Comparison of ENCODE assay signal across 8 cellular contexts in genomic region chr11:18526521-18527296, GRCh38. TPM values are rescaled to one million over a fixed set of nuclear protein-coding genes. Genes with fewer than 3 reads are reported as not detected.
DNase-seq lines count a peak whose midpoint lies in the region; ATAC-seq and TF ChIP-seq lines count a peak whose summit lies in the region.

A gene with protein sequence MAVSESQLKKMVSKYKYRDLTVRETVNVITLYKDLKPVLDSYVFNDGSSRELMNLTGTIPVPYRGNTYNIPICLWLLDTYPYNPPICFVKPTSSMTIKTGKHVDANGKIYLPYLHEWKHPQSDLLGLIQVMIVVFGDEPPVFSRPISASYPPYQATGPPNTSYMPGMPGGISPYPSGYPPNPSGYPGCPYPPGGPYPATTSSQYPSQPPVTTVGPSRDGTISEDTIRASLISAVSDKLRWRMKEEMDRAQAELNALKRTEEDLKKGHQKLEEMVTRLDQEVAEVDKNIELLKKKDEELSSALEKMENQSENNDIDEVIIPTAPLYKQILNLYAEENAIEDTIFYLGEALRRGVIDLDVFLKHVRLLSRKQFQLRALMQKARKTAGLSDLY (minus strand): TSS chr11:18526942. CDS start chr11:18526816, 126 bp downstream.

- no peaks in the 10 kb centered on the region for H3K27me3 ChIP-seq in mononuclear cell (ENCODE audit: insufficient read depth, low read length)

- peaks cover 16% of the 10 kb centered on the region for H3K4me1 ChIP-seq in mononuclear cell (ENCODE audit: insufficient read depth, low read length)

- ATAC-seq in GM21619 (IDR thresholded peaks at IDR 0.05; ENCODE audit: unreplicated experiment), result peak; percentile 98

- H3K4me3 ChIP-seq in epithelial cell of esophagus (ENCODE audit: low read length) (peak within 1 kb of the TSS; percentile 69), mononuclear cell (ENCODE audit: low read length) (peak within 1 kb of the TSS; percentile 59)

- DNase-seq in DMS153 treated with DMSO at 0.1 percent for 48 hours (lab: John Stamatoyannopoulos, UW; ENCODE audit: unreplicated experiment) (peak; percentile 78), OCI-M2 (lab: John Stamatoyannopoulos, UW; ENCODE audit: unreplicated experiment) (peak; percentile 87), activated T-cell treated with anti-CD3 and anti-CD28 coated beads for 4 hours (peak; percentile 90), epithelial cell of esophagus (ENCODE audit: low read depth) (peak; percentile 93)
- DNase-seq in stimulated activated CD8-positive, alpha-beta memory T cell treated with anti-CD3 and anti-CD28 coated beads, Interleukin-2, amount 100 ng/mL, for 48 hours (ENCODE audit: low read depth in 2 of 2), result peak; percentile 91 to 94

- TF ChIP-seq RAD21 in Ishikawa (IDR thresholded peaks at IDR 0.05; ENCODE audit: low read depth), result no peak

- peak; percentile 34; the same call in 1 of the 2 replicates for TF ChIP-seq EP300 in Ishikawa (IDR thresholded peaks at IDR 0.05; ENCODE audit: borderline replicate concordance)

- H3K9me3 ChIP-seq in mononuclear cell (ENCODE audit: low read depth, low read length), result no peaks in the 10 kb centered on the region

- TF ChIP-seq CTCF in epithelial cell of esophagus (IDR thresholded peaks at IDR 0.05; ENCODE audit: insufficient read depth, low read depth, low read length, missing control alignments), result no peak

TF ChIP-seq in Ishikawa, 13 proteins besides CTCF, POLR2A, EP300 and RAD21:
- TF ChIP-seq YY1 (IDR thresholded peaks at IDR 0.05; ENCODE audit: low read depth) (peak; percentile 77), EGR1 (IDR thresholded peaks at IDR 0.05) (peak; percentile 43; the same call in 1 of the 2 replicates), CEBPB (IDR thresholded peaks at IDR 0.05) (peak; percentile 3; the same call in 1 of the 2 replicates), CREB1 (IDR thresholded peaks at IDR 0.05; ENCODE audit: low read depth) (peak; percentile 86), TEAD4 (IDR thresholded peaks at IDR 0.05) (0 out of 2 replicates have a peak, but pooled peaks have one; percentile 36), MAX (IDR thresholded peaks at IDR 0.05) (peak; percentile 85), REST (IDR thresholded peaks at IDR 0.05; ENCODE audit: low read depth) (no peak), TCF12 (IDR thresholded peaks at IDR 0.05; ENCODE audit: low read depth) (peak; percentile 70; the same call in 1 of the 2 replicates), ZBTB7A (IDR thresholded peaks at IDR 0.05; ENCODE audit: low read depth) (peak; percentile 80), TAF1 (IDR thresholded peaks at IDR 0.05; ENCODE audit: low read depth) (peak; percentile 94), FOXM1 (IDR thresholded peaks at IDR 0.05; ENCODE audit: borderline replicate concordance, low read depth) (0 out of 2 replicates have a peak, but pooled peaks have one; percentile 12), NFIC (IDR thresholded peaks at IDR 0.05) (peak; percentile 31; the same call in 1 of the 2 replicates)
- TF ChIP-seq, protein P1, sequence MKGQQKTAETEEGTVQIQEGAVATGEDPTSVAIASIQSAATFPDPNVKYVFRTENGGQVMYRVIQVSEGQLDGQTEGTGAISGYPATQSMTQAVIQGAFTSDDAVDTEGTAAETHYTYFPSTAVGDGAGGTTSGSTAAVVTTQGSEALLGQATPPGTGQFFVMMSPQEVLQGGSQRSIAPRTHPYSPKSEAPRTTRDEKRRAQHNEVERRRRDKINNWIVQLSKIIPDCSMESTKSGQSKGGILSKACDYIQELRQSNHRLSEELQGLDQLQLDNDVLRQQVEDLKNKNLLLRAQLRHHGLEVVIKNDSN (IDR thresholded peaks at IDR 0.05), result 0 out of 2 replicates have a peak, but pooled peaks have one; percentile 12

RNA-seq across cellular contexts. Expression of the gene that starts here (rescaled TPM):
- 31.6 TPM for total RNA-seq in mononuclear cell

Comparison
In these comparisons a context has a peak if more than half of its experiments do, and no peak if none do; other contexts are left out.
1. Peak in every context shown above with its lines: DNase-seq, ATAC-seq and H3K4me3 ChIP-seq.